8 cellular contexts compared by ENCODE assay signal in the genomic region with DNA sequence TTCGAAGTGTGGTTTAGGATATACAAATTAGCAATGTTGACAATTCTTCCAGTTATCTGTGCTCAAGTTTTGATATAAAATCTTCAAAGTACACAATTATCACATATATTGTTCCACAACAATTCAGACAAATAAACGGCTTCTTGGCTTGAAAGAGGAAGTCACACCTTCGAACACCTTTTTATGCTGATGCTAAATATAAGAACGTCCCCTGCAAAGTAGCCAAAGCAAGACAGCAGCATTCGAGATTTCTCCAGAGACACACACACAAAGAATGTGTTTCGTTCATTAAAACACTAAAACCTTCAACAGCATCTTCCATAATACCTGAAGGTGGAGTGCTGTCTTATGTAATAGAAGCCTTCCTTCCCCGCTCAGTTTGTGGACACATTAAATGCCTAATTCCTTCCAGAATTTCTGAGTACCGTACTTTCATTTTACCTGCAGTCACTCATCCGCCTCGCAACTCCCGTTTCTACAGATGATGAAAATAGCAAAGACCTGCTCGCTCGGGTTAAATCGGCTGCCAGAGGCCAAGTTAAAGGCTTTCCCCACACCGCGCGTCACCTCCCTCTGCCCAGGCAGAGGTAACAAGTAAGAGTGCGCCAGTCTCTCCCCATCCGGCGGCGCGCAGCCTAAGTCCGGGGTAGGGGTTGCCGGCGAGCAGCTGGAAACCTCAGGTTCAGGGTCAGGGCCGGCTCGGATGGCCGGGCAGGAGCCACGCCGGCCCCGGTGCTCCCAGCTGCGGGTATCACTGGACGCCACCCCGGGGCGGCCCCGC. TPM values are rescaled to one million over a fixed set of nuclear protein-coding genes. Genes with fewer than 3 reads are reported as not detected.
DNase-seq lines count a peak whose midpoint lies in the region; ATAC-seq and TF ChIP-seq lines count a peak whose summit lies in the region.

No MANE protein-coding gene starts in this region.

- peak overlapping the region; percentile 77 for H3K9ac ChIP-seq in HUES64 (ENCODE audit: low read depth, low read length)

- no peaks in the 10 kb centered on the region for H3K36me3 Mint-ChIP-seq in dendritic cell treated with granulocyte-macrophage colony-stimulating factor and Interleukin-4, amounts not matched to agents 40 ng/mL and 50 ng/mL, for 4 days (ENCODE audit: low read depth)

- no peak overlapping the region for H3K27ac Mint-ChIP-seq in dendritic cell treated with granulocyte-macrophage colony-stimulating factor and Interleukin-4, amounts not matched to agents 40 ng/mL and 50 ng/mL, for 4 days

- intact Hi-C loops in dendritic cell treated with granulocyte-macrophage colony-stimulating factor and Interleukin-4, amounts not matched to agents 40 ng/mL and 50 ng/mL, for 4 days (cut with micrococcal nuclease) = no loop called here
- intact Hi-C loops in lower leg skin (cut with DNase I; ENCODE audit: low total_unique reads) = no loop called here

- peaks cover 23% of the 10 kb centered on the region for H3K4me1 Mint-ChIP-seq in dendritic cell treated with granulocyte-macrophage colony-stimulating factor and Interleukin-4, amounts not matched to agents 40 ng/mL and 50 ng/mL, for 4 days (ENCODE audit: low read depth)

- H3K9me3 Mint-ChIP-seq in dendritic cell treated with granulocyte-macrophage colony-stimulating factor and Interleukin-4, amounts not matched to agents 40 ng/mL and 50 ng/mL, for 4 days = no peaks in the 10 kb centered on the region

- no peaks in the 10 kb centered on the region for H3K36me3 ChIP-seq in HUES64 (ENCODE audit: insufficient read depth, low read length)

- 2% methylated on average over 35 of the region's 36 CpGs for WGBS in HUES64
- 3 to 4% methylated on average over 23 to 32 of the region's 36 CpGs for WGBS in lower leg skin, 2 donors

- H3K4me1 ChIP-seq in HUES64 (ENCODE audit: insufficient read depth, low read length) = peaks cover 12% of the 10 kb centered on the region

- peak; percentile 51 for ATAC-seq in GM21381 (IDR thresholded peaks at IDR 0.05; ENCODE audit: unreplicated experiment)

- TF ChIP-seq POLR2A in lower leg skin (IDR thresholded peaks at IDR 0.05) = no peak

- H3K4me3 Mint-ChIP-seq in dendritic cell treated with granulocyte-macrophage colony-stimulating factor and Interleukin-4, amounts not matched to agents 40 ng/mL and 50 ng/mL, for 4 days = peak overlapping the region; percentile 80

- peaks cover 42% of the 10 kb centered on the region for H3K27me3 ChIP-seq in HUES64 (ENCODE audit: insufficient read depth, low read length)

- H3K4me3 ChIP-seq in HUES64 (ENCODE audit: low read length) = peak overlapping the region; percentile 71
- peak overlapping the region; percentile 39 for H3K4me3 ChIP-seq in lower leg skin (ENCODE audit: low read depth, poor library complexity, severe bottlenecking)

- peaks cover 59% of the 10 kb centered on the region for H3K27me3 Mint-ChIP-seq in dendritic cell treated with granulocyte-macrophage colony-stimulating factor and Interleukin-4, amounts not matched to agents 40 ng/mL and 50 ng/mL, for 4 days

- TF ChIP-seq CTCF in VCaP (conservative IDR thresholded peaks at IDR 0.05) (no peak), lower leg skin (IDR thresholded peaks at IDR 0.05) (no peak)

- no peaks in the 10 kb centered on the region for H3K9me3 ChIP-seq in HUES64 (ENCODE audit: insufficient read depth, low read depth, low read length)

- H3K27ac ChIP-seq in HUES64 (ENCODE audit: low read depth, low read length) (no peak overlapping the region), VCaP (peak overlapping the region; percentile 32; the same call in 1 of the 2 replicates)

- peak; percentile 63 for DNase-seq in DMS53 (lab: John Stamatoyannopoulos, UW)
- peak in 1 of 2 donors; percentile 87 for DNase-seq in lower leg skin (ENCODE audit: low spot score in 2 of 2)
- peak in 2 of 3 donors; percentile 8 to 46 for DNase-seq in stimulated activated CD4-positive, alpha-beta T cell treated with anti-CD3 and anti-CD28 coated beads, TNF-alpha, amount 100 ng/mL, for 48 hours (ENCODE audit: low read depth in 3 of 3)
- DNase-seq in AG20443 (ENCODE audit: low spot score) = no peak

RNA-seq across cellular contexts. Expression of gene SERPINE2, which starts 0.8 kb away (rescaled TPM):
- polyA plus RNA-seq in HUES64 (2013, experiment 1 of 2) = 162 TPM
- 185 TPM for polyA plus RNA-seq in HUES64 (2013, experiment 2 of 2)
- total RNA-seq in lower leg skin = 10 to 100 TPM in 1 of 4 donors, 1 to 10 TPM in 3; 1.8 to 11.5 (median 4.7) TPM
